8 cellular contexts compared by ENCODE assay signal in genomic region chr1:8439015-8439702, GRCh38.
A peak's percentile ranks its signal among the peaks of the same experiment; 100 is the strongest.
DNase-seq lines count a peak whose midpoint lies in the region; ATAC-seq and TF ChIP-seq lines count a peak whose summit lies in the region.

No MANE protein-coding gene starts in this region.

- H3K4me3 ChIP-seq in AG04450 (ENCODE audit: low read depth, low read length) (no peak overlapping the region), WI38 (ENCODE audit: low read depth, low read length) (0 out of 2 replicates have a peak overlapping the region, but pooled peaks have one; percentile 2)

- TF ChIP-seq CTCF in AG04450 (IDR thresholded peaks at IDR 0.05; ENCODE audit: low read depth, low read length), result no peak
- no peak for TF ChIP-seq CTCF in WI38 (IDR thresholded peaks at IDR 0.05; ENCODE audit: low read depth, low read length)

- H3K27me3 ChIP-seq in AG04450 (ENCODE audit: control insufficient read depth, insufficient read depth, low read length), result no peaks in the 10 kb centered on the region

- peak overlapping the region; percentile 79 for H3K27ac ChIP-seq in AG04450 (ENCODE audit: low read depth, low read length)

- CTCF ChIA-PET in AG04450 (lab: Charles Lee), result interaction anchor here (2.1 kb wide), 1 partner anchor 8 kb away, joined by 7 read pairs; no protein-coding TSS in a partner anchor

- DNase-seq in AG04450 (ENCODE audit: low read depth, low spot score) (peak; percentile 62), GM19240 (ENCODE audit: insufficient read length, low spot score) (peak; percentile 56), NCI-H146 (lab: John Stamatoyannopoulos, UW) (peak; percentile 88), germinal center (ENCODE audit: low spot score) (peak; percentile 67), occipital lobe (lab: John Stamatoyannopoulos, UW) (peak; percentile 65)
- no peak for DNase-seq in activated CD8-positive, alpha-beta memory T cell treated with anti-CD3 and anti-CD28 coated beads, Interleukin-2, amount 50 U/mL, for 48 hours

- no peak for ATAC-seq in GM18861 (IDR thresholded peaks at IDR 0.05; ENCODE audit: unreplicated experiment)

- H3K9me3 ChIP-seq in AG04450 (ENCODE audit: control insufficient read depth, insufficient read depth, low read length), result no peaks in the 10 kb centered on the region

- POLR2A ChIA-PET in AG04450 (lab: Yijun Ruan, JAX), result no interaction called here
